ENCODE assay signal across 8 cellular contexts in genomic region chr7:134546903-134547737, GRCh38. TPM values are rescaled to one million over a fixed set of nuclear protein-coding genes. Genes with fewer than 3 reads are reported as not detected.
DNase-seq lines count a peak whose midpoint lies in the region; ATAC-seq, FAIRE-seq and TF ChIP-seq lines count a peak whose summit lies in the region.

No MANE protein-coding gene starts in this region.

- WGBS in pancreas, 2 donors: 11% methylated on average over 9 of the region's 9 CpGs
- WGBS in tibial nerve, 2 donors: 12 to 13% methylated on average over 9 of the region's 9 CpGs

- H3K9me3 ChIP-seq in pancreas: no peaks in the 10 kb centered on the region
- no peaks in the 10 kb centered on the region for H3K9me3 ChIP-seq in tibial nerve

- intact Hi-C loops in pancreas (cut with DNase I): no loop called here

- H3K27me3 Mint-ChIP-seq in IgD-negative memory B cell: peaks cover 10% of the 10 kb centered on the region

- peak; percentile 44 for ATAC-seq in GM21515 (IDR thresholded peaks at IDR 0.05; ENCODE audit: unreplicated experiment)
- ATAC-seq in pancreas: peak; percentile 91 to 93 (median 92)

- no peak for TF ChIP-seq POLR2A in tibial nerve (IDR thresholded peaks at IDR 0.05)

- peak in 1 of 2 donors; percentile 32 for TF ChIP-seq EP300 in tibial nerve (IDR thresholded peaks at IDR 0.05)

- no peaks in the 10 kb centered on the region for H3K4me1 ChIP-seq in pancreas
- peaks cover 0 to 21% (median 0%) of the 10 kb centered on the region in 4 donors for H3K4me1 ChIP-seq in tibial nerve

- no peaks in the 10 kb centered on the region for H3K36me3 Mint-ChIP-seq in IgD-negative memory B cell

- H3K27me3 ChIP-seq in pancreas (no peaks in the 10 kb centered on the region), tibial nerve (no peaks in the 10 kb centered on the region)

- H3K27ac Mint-ChIP-seq in IgD-negative memory B cell: peak overlapping the region in 1 of 3 donors; percentile 68

- peak overlapping the region in 2 of 4 donors; percentile 26 to 35 for H3K4me3 ChIP-seq in pancreas
- peak overlapping the region; percentile 5 to 38 (median 26) for H3K4me3 ChIP-seq in tibial nerve

- peak overlapping the region in 3 of 4 donors; percentile 15 to 81 (median 27) for H3K4me3 Mint-ChIP-seq in IgD-negative memory B cell

- peak; percentile 49 for DNase-seq in D721Med (ENCODE audit: insufficient read length, low spot score)
- DNase-seq in SHP77 (lab: John Stamatoyannopoulos, UW): peak; percentile 60 to 72
- DNase-seq in activated naive CD4-positive, alpha-beta T cell treated with Interleukin-2 at 50 U/mL for 16 hours: peak; percentile 66
- peak; percentile 53 for DNase-seq in glomerular visceral epithelial cell (ENCODE audit: extremely low spot score)
- DNase-seq in pancreas: peak; percentile 57 to 86 (median 72)
- DNase-seq in tibial nerve (ENCODE audit: low spot score in 2 of 2): peak; percentile 65 to 80

- no peaks in the 10 kb centered on the region for H3K36me3 ChIP-seq in pancreas
- H3K36me3 ChIP-seq in tibial nerve: no peaks in the 10 kb centered on the region

- no peaks in the 10 kb centered on the region for H3K9me3 Mint-ChIP-seq in IgD-negative memory B cell

- TF ChIP-seq CTCF in D721Med (IDR thresholded peaks at IDR 0.05; ENCODE audit: insufficient read depth, missing control alignments) (peak; percentile 74), pancreas (IDR thresholded peaks at IDR 0.05) (peak; percentile 63 to 84 (median 78)), tibial nerve (IDR thresholded peaks at IDR 0.05) (peak; percentile 71 to 87 (median 84))

- H3K27ac ChIP-seq in pancreas (no peak overlapping the region), tibial nerve (peak overlapping the region in 3 of 4 donors; percentile 29 to 78 (median 40))

- FAIRE-seq in D721Med (lab: Jason Lieb, UNC) (peak; percentile 91), pancreas (lab: Jason Lieb, UNC) (no peak)

- H3K4me1 Mint-ChIP-seq in IgD-negative memory B cell: peaks cover 0 to 9% (median 8%) of the 10 kb centered on the region in 3 donors

RNA-seq across cellular contexts. Expression of gene AKR1B15, which starts 1.8 kb away (rescaled TPM):
- polyA plus RNA-seq in IgD-negative memory B cell (not detected), pancreas (not detected)
- total RNA-seq in pancreas (under 1 TPM in 1 of 6 donors, not detected in 5; 0.25 TPM), tibial nerve (1 to 10 TPM in 3 of 4 donors, under 1 TPM in 1; 0.22 to 5.5 (median 1.4) TPM)

RNA-seq across cellular contexts. Expression of gene AKR1B10, which starts 19.8 kb away (rescaled TPM):
- polyA plus RNA-seq in IgD-negative memory B cell (not detected), pancreas (under 1 TPM in 1 of 2 donors, not detected in 1; 0.66 TPM)
- total RNA-seq in pancreas (1 to 10 TPM in 2 of 6 donors, under 1 TPM in 3, not detected in 1; 0.28 to 2.8 (median 0.35) TPM), tibial nerve (10 to 100 TPM in 1 of 4 donors, 1 to 10 TPM in 3; 1.8 to 19.2 (median 6.5) TPM)

Comparison
In these comparisons a context has a peak if more than half of its experiments do, and no peak if none do; other contexts are left out.
1. H3K27ac ChIP-seq: peak in tibial nerve (3 of 4); none in pancreas (0 of 4).
2. Peak in every context shown above with its lines, with median percentiles within 50 percentile points of each other: DNase-seq and CTCF ChIP-seq.